Comparison of ENCODE assay signal across 18 cellular contexts in the genomic region with DNA sequence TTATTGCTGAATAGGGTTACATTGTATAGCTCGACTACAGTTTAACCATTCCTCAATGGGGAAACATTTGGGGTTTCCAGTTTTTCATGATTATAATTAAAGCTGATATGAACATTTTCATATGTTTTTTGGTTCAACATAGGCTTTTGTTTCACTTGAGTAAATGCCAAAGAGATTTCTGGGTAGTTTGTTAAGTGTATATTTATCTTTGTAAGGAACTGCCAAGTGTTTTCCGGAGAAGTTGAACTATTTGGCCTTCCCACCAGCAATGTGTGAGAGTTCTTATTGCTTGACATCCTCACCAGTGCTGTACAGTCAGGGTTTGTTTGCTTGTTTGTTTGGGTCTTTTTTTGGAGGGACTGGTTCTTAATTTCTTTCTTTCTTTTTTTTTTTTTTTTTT.
DNase-seq lines count a peak whose midpoint lies in the region; ATAC-seq and TF ChIP-seq lines count a peak whose summit lies in the region.
"Had no signal": no experiment of that assay in that cellular context is flagged by ENCODE, and none has a peak within 500 bp of the region (broad histone marks: within the 10 kb centered on the region; RNA-seq: fewer than 3 reads in every experiment).

No MANE protein-coding gene starts in this region.

- H3K27me3 Mint-ChIP-seq in Caco-2 (ENCODE audit: insufficient read depth, unreplicated experiment): no peaks in the 10 kb centered on the region
- H3K27me3 Mint-ChIP-seq in activated CD4-positive, alpha-beta memory T cell treated with anti-CD3 and anti-CD28 coated beads, Interleukin-2, amount 10 ng/mL, durations not matched to agents 7 days and 5 days: peaks cover 26% of the 10 kb centered on the region
- H3K27me3 Mint-ChIP-seq: activated CD4-positive, alpha-beta T cell treated with anti-CD3 and anti-CD28 coated beads for 36 hours had no signal

- DNase-seq in Caco-2: no peak
- DNase-seq in SJSA1 (ENCODE audit: low read depth in 1 of 2, low spot score in 2 of 2): no peak
- peak; percentile 46 for DNase-seq in fibroblast of the conjunctiva (ENCODE audit: low read depth)
- DNase-seq in sciatic nerve (ENCODE audit: low spot score): no peak
- DNase-seq in NCI-H2171 (lab: John Stamatoyannopoulos, UW): no peak
- DNase-seq in SIG-M5 treated with dmso at 0.1 percent for 504 hours (lab: John Stamatoyannopoulos, UW; ENCODE audit: unreplicated experiment): no peak
- no peak for DNase-seq in activated CD4-positive, alpha-beta memory T cell treated with anti-CD3 and anti-CD28 coated beads, Interleukin-2, amount 10 ng/mL, durations not matched to agents 7 days and 5 days
- DNase-seq: activated CD4-positive, alpha-beta T cell treated with anti-CD3 and anti-CD28 coated beads for 36 hours; activated naive CD8-positive, alpha-beta T cell treated with anti-CD3 and anti-CD28 coated beads, Interleukin-2, amount 50 U/mL, for 24 hours; activated T-cell treated with anti-CD3 and anti-CD28 coated beads, Interleukin-2, amount 50 U/mL, for 48 hours; CD4-positive, alpha-beta memory T cell; esophagus squamous epithelium; NCI-H1694; NCI-H69; T-helper 2 cell had no signal

- peaks cover 41% of the 10 kb centered on the region for H3K4me1 Mint-ChIP-seq in Caco-2 (ENCODE audit: low read depth, unreplicated experiment)
- peaks cover 6% of the 10 kb centered on the region for H3K4me1 Mint-ChIP-seq in activated CD4-positive, alpha-beta memory T cell treated with anti-CD3 and anti-CD28 coated beads, Interleukin-2, amount 10 ng/mL, durations not matched to agents 7 days and 5 days

- H3K27ac ChIP-seq in SJSA1: peak overlapping the region; percentile 79
- H3K27ac ChIP-seq: esophagus squamous epithelium had no signal

- ATAC-seq in sciatic nerve: peak; percentile 68
- no peak for ATAC-seq in GM19324 (IDR thresholded peaks at IDR 0.05; ENCODE audit: low FRiP score, unreplicated experiment)
- ATAC-seq: activated CD4-positive, alpha-beta T cell treated with anti-CD3 and anti-CD28 coated beads for 36 hours; activated naive CD8-positive, alpha-beta T cell treated with anti-CD3 and anti-CD28 coated beads, Interleukin-2, amount 50 U/mL, for 24 hours had no signal

- no peak overlapping the region for H3K4me3 ChIP-seq in Caco-2 (ENCODE audit: low read depth, low read length)
- no peak overlapping the region for H3K4me3 ChIP-seq in SJSA1
- H3K4me3 ChIP-seq: esophagus squamous epithelium had no signal

- peaks cover 39% of the 10 kb centered on the region for H3K4me1 ChIP-seq in Caco-2
- peaks cover 30% of the 10 kb centered on the region for H3K4me1 ChIP-seq in SJSA1 (replicated peaks)

- peak overlapping the region; percentile 87 for H3K27ac Mint-ChIP-seq in Caco-2 (ENCODE audit: unreplicated experiment)
- H3K27ac Mint-ChIP-seq in activated CD4-positive, alpha-beta memory T cell treated with anti-CD3 and anti-CD28 coated beads, Interleukin-2, amount 10 ng/mL, durations not matched to agents 7 days and 5 days: no peak overlapping the region
- H3K27ac Mint-ChIP-seq: activated CD4-positive, alpha-beta T cell treated with anti-CD3 and anti-CD28 coated beads for 36 hours; activated naive CD8-positive, alpha-beta T cell treated with anti-CD3 and anti-CD28 coated beads, Interleukin-2, amount 50 U/mL, for 24 hours; CD4-positive, alpha-beta memory T cell; dendritic cell treated with granulocyte-macrophage colony-stimulating factor and Interleukin-4, amounts not matched to agents 40 ng/mL and 50 ng/mL, for 4 days had no signal

- POLR2A ChIA-PET in Caco-2 (lab: Charles Lee): interaction anchor here (0.9 to 1.1 kb wide), 2 partner anchors 83 to 202 kb away, joined by 3 read pairs; a partner anchor contains a TSS
- POLR2A ChIA-PET in activated CD4-positive, alpha-beta memory T cell treated with anti-CD3 and anti-CD28 coated beads, Interleukin-2, amount 10 ng/mL, durations not matched to agents 7 days and 5 days (lab: Charles Lee): no interaction called here

- TSS peak; percentile 99 for BruUV-seq in Caco-2 (replicated peaks; lab: Mats Ljungman, UMichigan)

- H3K27me3 ChIP-seq in Caco-2 (replicated peaks; ENCODE audit: control insufficient read depth, insufficient read depth, low read length): no peaks in the 10 kb centered on the region
- no peaks in the 10 kb centered on the region for H3K27me3 ChIP-seq in SJSA1 (replicated peaks)
- H3K27me3 ChIP-seq: esophagus squamous epithelium had no signal

- peaks cover 12% of the 10 kb centered on the region for H3K9me3 ChIP-seq in Caco-2
- H3K9me3 ChIP-seq in SJSA1 (replicated peaks): no peaks in the 10 kb centered on the region
- H3K9me3 ChIP-seq: esophagus squamous epithelium had no signal

- H3K4me3 Mint-ChIP-seq in Caco-2 (ENCODE audit: unreplicated experiment): no peak overlapping the region
- no peak overlapping the region for H3K4me3 Mint-ChIP-seq in activated CD4-positive, alpha-beta memory T cell treated with anti-CD3 and anti-CD28 coated beads, Interleukin-2, amount 10 ng/mL, durations not matched to agents 7 days and 5 days
- H3K4me3 Mint-ChIP-seq: activated CD4-positive, alpha-beta T cell treated with anti-CD3 and anti-CD28 coated beads for 36 hours; activated naive CD8-positive, alpha-beta T cell treated with anti-CD3 and anti-CD28 coated beads, Interleukin-2, amount 50 U/mL, for 24 hours; CD4-positive, alpha-beta memory T cell; dendritic cell treated with granulocyte-macrophage colony-stimulating factor and Interleukin-4, amounts not matched to agents 40 ng/mL and 50 ng/mL, for 4 days; mesothelial cell of epicardium had no signal

- CTCF ChIA-PET in Caco-2 (lab: Charles Lee): interaction anchor here (0.6 to 1.3 kb wide), 2 partner anchors 31 to 825 kb away, joined by 3 to 4 read pairs; no protein-coding TSS in a partner anchor
- CTCF ChIA-PET in activated CD4-positive, alpha-beta memory T cell treated with anti-CD3 and anti-CD28 coated beads, Interleukin-2, amount 10 ng/mL, durations not matched to agents 7 days and 5 days (lab: Charles Lee): no interaction called here

- no peak for TF ChIP-seq CTCF in Caco-2 (IDR thresholded peaks at IDR 0.05; ENCODE audit: insufficient read depth in 1 of 2, low read depth in 1 of 2, low read length in 1 of 2, severe bottlenecking in 1 of 2, unreplicated experiment in 1 of 2)

- no peaks in the 10 kb centered on the region for H3K36me3 ChIP-seq in Caco-2 (ENCODE audit: control insufficient read depth, insufficient read depth, low read length)
- no peaks in the 10 kb centered on the region for H3K36me3 ChIP-seq in SJSA1
- H3K36me3 ChIP-seq: esophagus squamous epithelium had no signal

- H3K9me3 Mint-ChIP-seq in Caco-2 (ENCODE audit: unreplicated experiment): peaks cover 27% of the 10 kb centered on the region
- no peaks in the 10 kb centered on the region for H3K9me3 Mint-ChIP-seq in activated CD4-positive, alpha-beta memory T cell treated with anti-CD3 and anti-CD28 coated beads, Interleukin-2, amount 10 ng/mL, durations not matched to agents 7 days and 5 days
- H3K9me3 Mint-ChIP-seq: activated naive CD8-positive, alpha-beta T cell treated with anti-CD3 and anti-CD28 coated beads, Interleukin-2, amount 50 U/mL, for 24 hours; CD4-positive, alpha-beta memory T cell; dendritic cell treated with granulocyte-macrophage colony-stimulating factor and Interleukin-4, amounts not matched to agents 40 ng/mL and 50 ng/mL, for 4 days had no signal

- intact Hi-C loops in Caco-2 (cut with micrococcal nuclease; ENCODE audit: unreplicated experiment): no loop called here
- intact Hi-C loops in sciatic nerve (cut with DNase I): no loop called here

- peaks cover 7% of the 10 kb centered on the region for H3K36me3 Mint-ChIP-seq in Caco-2 (ENCODE audit: insufficient read depth, unreplicated experiment)
- H3K36me3 Mint-ChIP-seq in activated CD4-positive, alpha-beta memory T cell treated with anti-CD3 and anti-CD28 coated beads, Interleukin-2, amount 10 ng/mL, durations not matched to agents 7 days and 5 days (ENCODE audit: low read depth): no peaks in the 10 kb centered on the region
- H3K36me3 Mint-ChIP-seq: CD4-positive, alpha-beta memory T cell; mesothelial cell of epicardium had no signal
